9 cellular contexts compared by ENCODE assay signal in genomic region chr11:13210424-13210823, GRCh38.
DNase-seq lines count a peak whose midpoint lies in the region; ATAC-seq, FAIRE-seq and TF ChIP-seq lines count a peak whose summit lies in the region.
"Had no signal": no experiment of that assay in that cellular context is flagged by ENCODE, and none has a peak within 500 bp of the region (broad histone marks: within the 10 kb centered on the region; RNA-seq: fewer than 3 reads in every experiment).

No MANE protein-coding gene starts in this region.

- H3K4me3 Mint-ChIP-seq in activated CD8-positive, alpha-beta T cell treated with anti-CD3 and anti-CD28 coated beads, Interleukin-2, amount 10 ng/mL, durations not matched to agents 7 days and 5 days, result no peak overlapping the region
- H3K4me3 Mint-ChIP-seq: stimulated activated naive CD8-positive, alpha-beta T cell treated with anti-CD3 and anti-CD28 coated beads, Interleukin-15, amount 100 ng/mL, for 72 hours had no signal

- H3K4me1 Mint-ChIP-seq in activated CD8-positive, alpha-beta T cell treated with anti-CD3 and anti-CD28 coated beads, Interleukin-2, amount 10 ng/mL, durations not matched to agents 7 days and 5 days (ENCODE audit: low read depth), result peaks cover 30% of the 10 kb centered on the region

- H3K27me3 Mint-ChIP-seq in activated CD8-positive, alpha-beta T cell treated with anti-CD3 and anti-CD28 coated beads, Interleukin-2, amount 10 ng/mL, durations not matched to agents 7 days and 5 days (ENCODE audit: low read depth), result peaks cover 8% of the 10 kb centered on the region
- H3K27me3 Mint-ChIP-seq: stimulated activated naive CD8-positive, alpha-beta T cell treated with anti-CD3 and anti-CD28 coated beads, Interleukin-15, amount 100 ng/mL, for 72 hours had no signal

- H3K27ac ChIP-seq in cardiac muscle cell, result no peak overlapping the region

- CTCF ChIA-PET in activated CD8-positive, alpha-beta T cell treated with anti-CD3 and anti-CD28 coated beads, Interleukin-2, amount 10 ng/mL, durations not matched to agents 7 days and 5 days (lab: Charles Lee), result interaction anchor here (0.8 to 7.5 kb wide), 23 partner anchors 13 to 255 kb away, joined by 3 to 51 read pairs (median 4); no protein-coding TSS in a partner anchor

- H3K36me3 Mint-ChIP-seq in activated CD8-positive, alpha-beta T cell treated with anti-CD3 and anti-CD28 coated beads, Interleukin-2, amount 10 ng/mL, durations not matched to agents 7 days and 5 days (ENCODE audit: low read depth), result no peaks in the 10 kb centered on the region

- H3K4me3 ChIP-seq in AG10803 (ENCODE audit: low read length), result no peak overlapping the region
- H3K4me3 ChIP-seq in cardiac muscle cell, result no peak overlapping the region
- no peak overlapping the region for H3K4me3 ChIP-seq in retinal pigment epithelial cell (ENCODE audit: low read length)

- POLR2A ChIA-PET in activated CD8-positive, alpha-beta T cell treated with anti-CD3 and anti-CD28 coated beads, Interleukin-2, amount 10 ng/mL, durations not matched to agents 7 days and 5 days (lab: Charles Lee), result interaction anchor here (0.6 kb wide), 1 partner anchor 1110 kb away, joined by 4 read pairs; no protein-coding TSS in a partner anchor

- H3K36me3 ChIP-seq in cardiac muscle cell, result no peaks in the 10 kb centered on the region

- TF ChIP-seq CTCF in AG10803 (conservative IDR thresholded peaks at IDR 0.05; ENCODE audit: low read length), result peak; percentile 82
- TF ChIP-seq CTCF in cardiac muscle cell (IDR thresholded peaks at IDR 0.05; ENCODE audit: low read depth, low read length), result peak; percentile 61
- peak; percentile 73 for TF ChIP-seq CTCF in retinal pigment epithelial cell (conservative IDR thresholded peaks at IDR 0.05; ENCODE audit: low read depth, low read length)

- no peaks in the 10 kb centered on the region for H3K27me3 ChIP-seq in cardiac muscle cell

- no peaks in the 10 kb centered on the region for H3K9me3 Mint-ChIP-seq in activated CD8-positive, alpha-beta T cell treated with anti-CD3 and anti-CD28 coated beads, Interleukin-2, amount 10 ng/mL, durations not matched to agents 7 days and 5 days (ENCODE audit: insufficient read depth)
- H3K9me3 Mint-ChIP-seq: stimulated activated naive CD8-positive, alpha-beta T cell treated with anti-CD3 and anti-CD28 coated beads, Interleukin-15, amount 100 ng/mL, for 72 hours had no signal

- ATAC-seq in activated CD8-positive, alpha-beta T cell treated with anti-CD3 and anti-CD28 coated beads, Interleukin-2, amount 10 ng/mL, durations not matched to agents 7 days and 5 days, result no peak
- ATAC-seq in GM18909 (IDR thresholded peaks at IDR 0.05; ENCODE audit: poor library complexity, unreplicated experiment), result no peak
- ATAC-seq: stimulated activated naive CD8-positive, alpha-beta T cell treated with anti-CD3 and anti-CD28 coated beads, Interleukin-15, amount 100 ng/mL, for 72 hours had no signal

- H3K27ac Mint-ChIP-seq in activated CD8-positive, alpha-beta T cell treated with anti-CD3 and anti-CD28 coated beads, Interleukin-2, amount 10 ng/mL, durations not matched to agents 7 days and 5 days, result no peak overlapping the region
- H3K27ac Mint-ChIP-seq: stimulated activated naive CD8-positive, alpha-beta T cell treated with anti-CD3 and anti-CD28 coated beads, Interleukin-15, amount 100 ng/mL, for 72 hours had no signal

- no peaks in the 10 kb centered on the region for H3K9me3 ChIP-seq in cardiac muscle cell (ENCODE audit: low read depth)

- TF ChIP-seq POLR2A in GM12892 (IDR thresholded peaks at IDR 0.05; ENCODE audit: low read depth, low read length), result no peak

- peak; percentile 70 for FAIRE-seq in GM12892 (lab: Jason Lieb, UNC)

- peak; percentile 83 for DNase-seq in AG10803 (ENCODE audit: low read depth)
- DNase-seq in GM12892 (ENCODE audit: insufficient read length), result no peak
- peak; percentile 23 for DNase-seq in NCI-H2171 (lab: John Stamatoyannopoulos, UW)
- DNase-seq in activated CD8-positive, alpha-beta T cell treated with anti-CD3 and anti-CD28 coated beads, Interleukin-2, amount 10 ng/mL, durations not matched to agents 7 days and 5 days, result peak; percentile 57
- DNase-seq in cardiac muscle cell (ENCODE audit: low read depth in 1 of 2, low spot score in 1 of 2), result peak; percentile 79 to 85
- DNase-seq in retinal pigment epithelial cell (ENCODE audit: low read depth), result no peak
- no peak for DNase-seq in GF-D8 (lab: John Stamatoyannopoulos, UW)

- H3K4me1 ChIP-seq in cardiac muscle cell (ENCODE audit: low read depth), result peaks cover 20% of the 10 kb centered on the region

Comparison
In these comparisons a context has a peak if more than half of its experiments do, and no peak if none do; other contexts are left out.
1. DNase-seq: peak in AG10803 (single experiment), NCI-H2171 (single experiment), activated CD8-positive, alpha-beta T cell treated with anti-CD3 and anti-CD28 coated beads, Interleukin-2, amount 10 ng/mL, durations not matched to agents 7 days and 5 days (single experiment) and cardiac muscle cell (2 of 2); none in GM12892 (single experiment), retinal pigment epithelial cell (single experiment) and GF-D8 (single experiment).
2. Peak in every context shown above with its lines, with median percentiles within 50 percentile points of each other: CTCF ChIP-seq.